16 cellular contexts compared by ENCODE assay signal in the genomic region with DNA sequence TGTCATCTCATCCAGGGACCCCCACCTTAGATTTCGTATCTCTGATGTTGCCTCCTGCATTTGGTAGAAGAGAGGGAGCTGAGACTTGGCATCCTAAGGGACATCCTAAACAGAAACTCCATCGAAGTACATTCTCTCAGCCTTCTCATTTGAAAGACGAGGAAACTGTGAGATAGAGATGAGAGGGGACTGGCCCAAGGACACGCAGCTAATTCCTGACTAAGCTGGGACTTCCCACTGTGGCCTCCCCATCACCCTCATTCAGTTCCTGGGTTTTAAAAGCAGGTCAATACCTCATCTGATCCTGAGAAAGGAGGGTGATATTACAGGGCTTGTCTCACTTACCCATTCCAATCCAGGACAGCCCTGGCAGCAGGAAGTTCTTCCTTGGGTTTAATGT. TPM values are rescaled to one million over a fixed set of nuclear protein-coding genes. Genes with fewer than 3 reads are reported as not detected.
DNase-seq lines count a peak whose midpoint lies in the region; ATAC-seq, FAIRE-seq and TF ChIP-seq lines count a peak whose summit lies in the region.
"Had no signal": no experiment of that assay in that cellular context is flagged by ENCODE, and none has a peak within 500 bp of the region (broad histone marks: within the 10 kb centered on the region; RNA-seq: fewer than 3 reads in every experiment).

No MANE protein-coding gene starts in this region.

- intact Hi-C loops in HepG2 (cut with micrococcal nuclease; ENCODE audit: unreplicated experiment) = no loop called here

- CTCF ChIA-PET in HepG2 (lab: Yijun Ruan, JAX; ENCODE audit: low intra/inter-chr PET ratio, low total read pairs) = no interaction called here

- H4K20me1 ChIP-seq in HepG2 (ENCODE audit: insufficient read depth, low read length) = no peaks in the 10 kb centered on the region

- H3K79me2 ChIP-seq in HepG2 (ENCODE audit: insufficient read depth, low read length) = no peaks in the 10 kb centered on the region

- peak; percentile 5 for DNase-seq in D341Med (ENCODE audit: low spot score)
- no peak for DNase-seq in HTR-8/SVneo (ENCODE audit: insufficient read length, low spot score)
- DNase-seq in suprapubic skin (ENCODE audit: low spot score in 2 of 2) = no peak
- DNase-seq in WERI-Rb-1 = no peak
- DNase-seq in HepG2 (ENCODE audit: low spot score) = no peak
- DNase-seq: CD8-positive, alpha-beta T cell; COR-L47; DND-41; GDM1 had no signal

- no peak for TF ChIP-seq RAD21 in HepG2 (CRISPR knock-in tag; IDR thresholded peaks at IDR 0.05)

- H3K27ac ChIP-seq in suprapubic skin (peak overlapping the region; percentile 61), WERI-Rb-1 (no peak overlapping the region), HepG2 (ENCODE audit: extremely low read length, insufficient read depth, low read length) (no peak overlapping the region)
- H3K27ac ChIP-seq: A549 had no signal

- TF ChIP-seq EP300 in suprapubic skin (IDR thresholded peaks at IDR 0.05) = no peak
- no peak for TF ChIP-seq EP300 in HepG2 (IDR thresholded peaks at IDR 0.05; ENCODE audit: low read depth in 2 of 2, low read length in 2 of 2)
- no peak for TF ChIP-seq EP300 in HepG2 (CRISPR knock-in tag; IDR thresholded peaks at IDR 0.05; ENCODE audit: borderline replicate concordance)

- TF ChIP-seq CTCF in suprapubic skin (IDR thresholded peaks at IDR 0.05) (no peak), WERI-Rb-1 (IDR thresholded peaks at IDR 0.05; ENCODE audit: low read depth, low read length) (no peak), HepG2 (CRISPR knock-in tag; IDR thresholded peaks at IDR 0.05) (no peak)

- H3K9ac ChIP-seq in HepG2 (ENCODE audit: insufficient read depth, low read depth, low read length) = no peak overlapping the region

- WGBS in suprapubic skin = 74% methylated on average over 4 of the region's 4 CpGs
- 3% methylated on average over 4 of the region's 4 CpGs for WGBS in HepG2 (ENCODE audit: low lambda C conversion rate)

- H3K4me1 ChIP-seq in suprapubic skin (peaks cover 16% of the 10 kb centered on the region), HepG2 (ENCODE audit: insufficient read depth, low read length) (peaks cover 7% of the 10 kb centered on the region; the same call in 1 of the 2 replicates)
- H3K4me1 ChIP-seq: A549 had no signal

- POLR2A ChIA-PET in HepG2 (lab: Yijun Ruan, JAX) = no interaction called here

- H3K27me3 ChIP-seq in suprapubic skin (peaks cover 3% of the 10 kb centered on the region), WERI-Rb-1 (ENCODE audit: insufficient read depth, low read depth, severe bottlenecking) (no peaks in the 10 kb centered on the region), HepG2 (ENCODE audit: control insufficient read depth in 1 of 2, insufficient read depth in 2 of 2, low read length in 2 of 2) (peaks cover 10 to 30% of the 10 kb centered on the region in 2 experiments; a peak in 2 of 5 replicates)

- in situ Hi-C loops in HepG2 (cut with HindIII; ENCODE audit: extremely low pct_ligation_motif_present, low pct_unique_long_range_greater_than_20kb) = no loop called here

- peak; percentile 1 for ATAC-seq in esophagus mucosa
- ATAC-seq in HepG2 = no peak
- ATAC-seq: HCT116 had no signal

- H3K4me2 ChIP-seq in HepG2 (ENCODE audit: low read depth, low read length) = no peak overlapping the region
- H3K4me2 ChIP-seq: A549 had no signal

- H3K36me3 ChIP-seq in suprapubic skin (no peaks in the 10 kb centered on the region), WERI-Rb-1 (no peaks in the 10 kb centered on the region), HepG2 (replicated peaks in 1 of 2; ENCODE audit: control insufficient read depth in 1 of 2, insufficient read depth in 2 of 2, low read length in 2 of 2) (no peaks in the 10 kb centered on the region)

- H3K9me3 ChIP-seq in suprapubic skin = no peaks in the 10 kb centered on the region
- H3K9me3 ChIP-seq in WERI-Rb-1 (ENCODE audit: severe bottlenecking) = no peaks in the 10 kb centered on the region
- H3K9me3 ChIP-seq in HepG2 (ENCODE audit: low read length) = no peaks in the 10 kb centered on the region
- H3K9me3 ChIP-seq: A549 had no signal

- peak overlapping the region; percentile 23 for H3K4me3 ChIP-seq in suprapubic skin
- H3K4me3 ChIP-seq in WERI-Rb-1 (ENCODE audit: low read depth, low read length) = no peak overlapping the region
- no peak overlapping the region for H3K4me3 ChIP-seq in HepG2 (replicated peaks in 1 of 3; ENCODE audit: insufficient read depth in 1 of 3, low read depth in 2 of 3, low read length in 3 of 3)
- H3K4me3 ChIP-seq: A549 had no signal

- no peak for TF ChIP-seq POLR2A in suprapubic skin (IDR thresholded peaks at IDR 0.05)
- TF ChIP-seq POLR2A in HepG2 (IDR thresholded peaks at IDR 0.05; ENCODE audit: insufficient read depth in 1 of 2, low read depth in 2 of 2, low read length in 2 of 2) = no peak

- BruUV-seq in HepG2 (replicated peaks; lab: Mats Ljungman, UMichigan) = no TSS peak

- FAIRE-seq in HTR-8/SVneo (lab: Jason Lieb, UNC) = peak; percentile 16
- no peak for FAIRE-seq in HepG2 (lab: Jason Lieb, UNC)
- FAIRE-seq: A549, H54 had no signal

- H2AFZ ChIP-seq in HepG2 (ENCODE audit: low read length) = no peak overlapping the region

RNA-seq across cellular contexts. Expression of a gene that starts 0.9 kb away (rescaled TPM):
- total RNA-seq in esophagus mucosa (4.3 TPM), suprapubic skin (100 to 1,000 TPM; 284 to 409 (median 356) TPM), HepG2 (2016; rRNA removed; fragmentation: Illumina TruSeq; extraction: Trizol) (not detected in 2 replicates)
- total RNA-seq in HepG2 (2016; cell fraction: cytosol; rRNA removed; fragmentation: Illumina TruSeq; extraction: Trizol; ENCODE audit: low read depth) = not detected in 2 replicates
- not detected in 2 replicates for total RNA-seq in HepG2 (2016; cell fraction: insoluble cytoplasmic fraction; rRNA removed; fragmentation: Illumina TruSeq; extraction: Trizol)
- total RNA-seq in HepG2 (2016; cell fraction: membrane; rRNA removed; fragmentation: Illumina TruSeq; extraction: Trizol) = not detected in 2 replicates
- total RNA-seq in HepG2 (2016; cell fraction: nucleus; rRNA removed; fragmentation: Illumina TruSeq; extraction: Trizol) = not detected in 2 replicates
- polyA plus RNA-seq in HepG2 (2011; rRNA removed) = not detected in 2 replicates
- not detected in 2 replicates for polyA plus RNA-seq in HepG2 (2011; cell fraction: cytosol; rRNA removed)
- polyA plus RNA-seq in HepG2 (2011; cell fraction: nucleus; rRNA removed) = not detected in 2 replicates
- not detected in 2 replicates for polyA plus RNA-seq in HepG2 (2012)
- polyA plus RNA-seq in HepG2 (2016; cell fraction: cytosol; fragmentation: Illumina TruSeq; extraction: Trizol; ENCODE audit: low read depth) = not detected in 2 replicates
- polyA plus RNA-seq in HepG2 (2016; cell fraction: insoluble cytoplasmic fraction; fragmentation: Illumina TruSeq; extraction: Trizol; ENCODE audit: low read depth) = not detected in 2 replicates
- not detected in 2 replicates for polyA plus RNA-seq in HepG2 (2016; cell fraction: membrane; fragmentation: Illumina TruSeq; extraction: Trizol; ENCODE audit: low read depth)
- polyA plus RNA-seq in HepG2 (2016; cell fraction: nucleus; fragmentation: Illumina TruSeq; extraction: Trizol; ENCODE audit: insufficient read depth, low read depth) = not detected in 2 replicates
- polyA minus RNA-seq in HepG2 (2011; rRNA and poly(A)+ RNA removed; ENCODE audit: low replicate concordance) = not detected in 2 replicates
- not detected in 2 replicates for polyA minus RNA-seq in HepG2 (2011; cell fraction: cytosol; rRNA and poly(A)+ RNA removed)
- not detected in 2 replicates for polyA minus RNA-seq in HepG2 (2011; cell fraction: nucleus; rRNA and poly(A)+ RNA removed)
- total RNA-seq: CD8-positive, alpha-beta T cell had no signal
- polyA plus RNA-seq: A549, AG04450, BJ, CD14-positive monocyte had no signal

RNA-seq across cellular contexts. Expression of a gene that starts 8.4 kb away (rescaled TPM):
- total RNA-seq in esophagus mucosa = 5.1 TPM
- total RNA-seq in suprapubic skin = 1 to 10 TPM in 2 of 4 donors, under 1 TPM in 1, not detected in 1; 0.98 to 7.6 (median 2.3) TPM
- not detected in 2 replicates for total RNA-seq in HepG2 (2016; rRNA removed; fragmentation: Illumina TruSeq; extraction: Trizol)
- not detected in 2 replicates for total RNA-seq in HepG2 (2016; cell fraction: cytosol; rRNA removed; fragmentation: Illumina TruSeq; extraction: Trizol; ENCODE audit: low read depth)
- not detected in 2 replicates for total RNA-seq in HepG2 (2016; cell fraction: insoluble cytoplasmic fraction; rRNA removed; fragmentation: Illumina TruSeq; extraction: Trizol)
- total RNA-seq in HepG2 (2016; cell fraction: membrane; rRNA removed; fragmentation: Illumina TruSeq; extraction: Trizol) = not detected in 2 replicates
- not detected in 2 replicates for total RNA-seq in HepG2 (2016; cell fraction: nucleus; rRNA removed; fragmentation: Illumina TruSeq; extraction: Trizol)
- polyA plus RNA-seq in HepG2 (2011; rRNA removed) = not detected in 2 replicates
- polyA plus RNA-seq in HepG2 (2011; cell fraction: cytosol; rRNA removed) = not detected in 2 replicates
- not detected in 2 replicates for polyA plus RNA-seq in HepG2 (2011; cell fraction: nucleus; rRNA removed)
- not detected in 2 replicates for polyA plus RNA-seq in HepG2 (2012)
- not detected in 2 replicates for polyA plus RNA-seq in HepG2 (2016; cell fraction: cytosol; fragmentation: Illumina TruSeq; extraction: Trizol; ENCODE audit: low read depth)
- polyA plus RNA-seq in HepG2 (2016; cell fraction: insoluble cytoplasmic fraction; fragmentation: Illumina TruSeq; extraction: Trizol; ENCODE audit: low read depth) = not detected in 2 replicates
- not detected in 2 replicates for polyA plus RNA-seq in HepG2 (2016; cell fraction: membrane; fragmentation: Illumina TruSeq; extraction: Trizol; ENCODE audit: low read depth)
- polyA plus RNA-seq in HepG2 (2016; cell fraction: nucleus; fragmentation: Illumina TruSeq; extraction: Trizol; ENCODE audit: insufficient read depth, low read depth) = not detected in 2 replicates
- not detected in 2 replicates for polyA minus RNA-seq in HepG2 (2011; rRNA and poly(A)+ RNA removed; ENCODE audit: low replicate concordance)
- polyA minus RNA-seq in HepG2 (2011; cell fraction: cytosol; rRNA and poly(A)+ RNA removed) = not detected in 2 replicates
- polyA minus RNA-seq in HepG2 (2011; cell fraction: nucleus; rRNA and poly(A)+ RNA removed) = not detected in 2 replicates
- total RNA-seq: CD8-positive, alpha-beta T cell had no signal
- polyA plus RNA-seq: A549, AG04450, BJ, CD14-positive monocyte had no signal

RNA-seq across cellular contexts. Expression of a gene that starts 14.9 kb away (rescaled TPM):
- total RNA-seq in esophagus mucosa (0.40 TPM), suprapubic skin (1 to 10 TPM; 1.0 to 5.5 (median 2.3) TPM), HepG2 (2016; rRNA removed; fragmentation: Illumina TruSeq; extraction: Trizol) (not detected in 2 replicates)
- not detected in 2 replicates for total RNA-seq in HepG2 (2016; cell fraction: cytosol; rRNA removed; fragmentation: Illumina TruSeq; extraction: Trizol; ENCODE audit: low read depth)
- total RNA-seq in HepG2 (2016; cell fraction: insoluble cytoplasmic fraction; rRNA removed; fragmentation: Illumina TruSeq; extraction: Trizol) = not detected in 2 replicates
- total RNA-seq in HepG2 (2016; cell fraction: membrane; rRNA removed; fragmentation: Illumina TruSeq; extraction: Trizol) = not detected in 2 replicates
- not detected in 2 replicates for total RNA-seq in HepG2 (2016; cell fraction: nucleus; rRNA removed; fragmentation: Illumina TruSeq; extraction: Trizol)
- 0.03 TPM in 1 of 2 replicates, not detected in the other for polyA plus RNA-seq in HepG2 (2011; rRNA removed)
- polyA plus RNA-seq in HepG2 (2011; cell fraction: cytosol; rRNA removed) = not detected in 2 replicates
- not detected in 2 replicates for polyA plus RNA-seq in HepG2 (2011; cell fraction: nucleus; rRNA removed)
- polyA plus RNA-seq in HepG2 (2012) = not detected in 2 replicates
- polyA plus RNA-seq in HepG2 (2016; cell fraction: cytosol; fragmentation: Illumina TruSeq; extraction: Trizol; ENCODE audit: low read depth) = not detected in 2 replicates
- polyA plus RNA-seq in HepG2 (2016; cell fraction: insoluble cytoplasmic fraction; fragmentation: Illumina TruSeq; extraction: Trizol; ENCODE audit: low read depth) = not detected in 2 replicates
- polyA plus RNA-seq in HepG2 (2016; cell fraction: membrane; fragmentation: Illumina TruSeq; extraction: Trizol; ENCODE audit: low read depth) = not detected in 2 replicates
- polyA plus RNA-seq in HepG2 (2016; cell fraction: nucleus; fragmentation: Illumina TruSeq; extraction: Trizol; ENCODE audit: insufficient read depth, low read depth) = not detected in 2 replicates
- not detected in 2 replicates for polyA minus RNA-seq in HepG2 (2011; rRNA and poly(A)+ RNA removed; ENCODE audit: low replicate concordance)
- not detected in 2 replicates for polyA minus RNA-seq in HepG2 (2011; cell fraction: cytosol; rRNA and poly(A)+ RNA removed)
- not detected in 2 replicates for polyA minus RNA-seq in HepG2 (2011; cell fraction: nucleus; rRNA and poly(A)+ RNA removed)
- total RNA-seq: CD8-positive, alpha-beta T cell had no signal
- polyA plus RNA-seq: A549 had no signal

RNA-seq across cellular contexts. Expression of a gene that starts 58.9 kb away (rescaled TPM):
- 1,694 TPM for total RNA-seq in esophagus mucosa
- 10 to 100 TPM in 2 of 4 donors, 1 to 10 TPM in 2; 2.6 to 98.2 (median 8.0) TPM for total RNA-seq in suprapubic skin
- total RNA-seq in HepG2 (2016; rRNA removed; fragmentation: Illumina TruSeq; extraction: Trizol) = 0.22 TPM in 1 of 2 replicates, not detected in the other
- not detected in 2 replicates for total RNA-seq in HepG2 (2016; cell fraction: cytosol; rRNA removed; fragmentation: Illumina TruSeq; extraction: Trizol; ENCODE audit: low read depth)
- not detected in 2 replicates for total RNA-seq in HepG2 (2016; cell fraction: insoluble cytoplasmic fraction; rRNA removed; fragmentation: Illumina TruSeq; extraction: Trizol)
- not detected in 2 replicates for total RNA-seq in HepG2 (2016; cell fraction: membrane; rRNA removed; fragmentation: Illumina TruSeq; extraction: Trizol)
- total RNA-seq in HepG2 (2016; cell fraction: nucleus; rRNA removed; fragmentation: Illumina TruSeq; extraction: Trizol) = not detected in 2 replicates
- not detected in 2 replicates for polyA plus RNA-seq in HepG2 (2011; rRNA removed)
- polyA plus RNA-seq in HepG2 (2011; cell fraction: cytosol; rRNA removed) = 0.15 TPM in 1 of 2 replicates, not detected in the other
- polyA plus RNA-seq in HepG2 (2011; cell fraction: nucleus; rRNA removed) = not detected in 2 replicates
- polyA plus RNA-seq in HepG2 (2012) = not detected in 2 replicates
- 0.35 and 0.36 TPM in 2 replicates for polyA plus RNA-seq in HepG2 (2016; cell fraction: cytosol; fragmentation: Illumina TruSeq; extraction: Trizol; ENCODE audit: low read depth)
- not detected in 2 replicates for polyA plus RNA-seq in HepG2 (2016; cell fraction: insoluble cytoplasmic fraction; fragmentation: Illumina TruSeq; extraction: Trizol; ENCODE audit: low read depth)
- not detected in 2 replicates for polyA plus RNA-seq in HepG2 (2016; cell fraction: membrane; fragmentation: Illumina TruSeq; extraction: Trizol; ENCODE audit: low read depth)
- polyA plus RNA-seq in HepG2 (2016; cell fraction: nucleus; fragmentation: Illumina TruSeq; extraction: Trizol; ENCODE audit: insufficient read depth, low read depth) = not detected in 2 replicates
- 30.8 TPM in 1 of 2 replicates, not detected in the other for polyA minus RNA-seq in HepG2 (2011; rRNA and poly(A)+ RNA removed; ENCODE audit: low replicate concordance)
- polyA minus RNA-seq in HepG2 (2011; cell fraction: cytosol; rRNA and poly(A)+ RNA removed) = not detected in 2 replicates
- 0.90 TPM in 1 of 2 replicates, not detected in the other for polyA minus RNA-seq in HepG2 (2011; cell fraction: nucleus; rRNA and poly(A)+ RNA removed)
- total RNA-seq: CD8-positive, alpha-beta T cell had no signal
- polyA plus RNA-seq: AG04450, BJ, CD14-positive monocyte had no signal

Comparison
In these comparisons a context has a peak if more than half of its experiments do, and no peak if none do; other contexts are left out.
1. RNA of a gene that starts 0.9 kb away (total RNA-seq): 284 to 409 TPM in suprapubic skin; 4.3 TPM in esophagus mucosa (single experiment) and not detected in HepG2; every median in the first group is over 10 times any median in the second.